Comparison of ENCODE assay signal across 23 cellular contexts in genomic region chr4:89531932-89532640, GRCh38.
A peak's percentile ranks its signal among the peaks of the same experiment; 100 is the strongest.
DNase-seq lines count a peak whose midpoint lies in the region; FAIRE-seq and TF ChIP-seq lines count a peak whose summit lies in the region.
"Had no signal": no experiment of that assay in that cellular context is flagged by ENCODE, and none has a peak within 500 bp of the region (broad histone marks: within the 10 kb centered on the region; RNA-seq: fewer than 3 reads in every experiment).

No MANE protein-coding gene starts in this region.

- H3K4me2 ChIP-seq in hepatocyte = no peak overlapping the region
- H3K4me2 ChIP-seq: BLaER1 had no signal

- DNase-seq in NCI-H1105 treated with DMSO at 0.1 percent for 48 hours (lab: John Stamatoyannopoulos, UW) = peak; percentile 22
- no peak for DNase-seq in NCI-H1105 (lab: John Stamatoyannopoulos, UW)
- peak; percentile 63 for DNase-seq in SK-MEL-5 (ENCODE audit: low read depth, low spot score)
- DNase-seq in foreskin melanocyte = peak; percentile 68
- no peak for DNase-seq in frontal cortex (ENCODE audit: low spot score in 2 of 2)
- no peak for DNase-seq in hepatocyte (ENCODE audit: low spot score)
- DNase-seq: CD4-positive, CD25-positive, alpha-beta regulatory T cell; CD8-positive, alpha-beta T cell; DMS 273 treated with DMSO at 0.1 percent for 48 hours; DMS79; EL; GDM1; GM23248; H7; HCEC 1CT had no signal

- in situ Hi-C loops in SK-MEL-5 (cut with HindIII; ENCODE audit: low pct_unique_long_range_greater_than_20kb, low sequenced_read_pairs) = no loop called here

- H3K9me2 ChIP-seq in hepatocyte (replicated peaks; ENCODE audit: insufficient read depth) = no peaks in the 10 kb centered on the region

- no peaks in the 10 kb centered on the region for H3K27me3 ChIP-seq in hepatocyte
- H3K27me3 ChIP-seq: BLaER1 had no signal

- H3K9me3 ChIP-seq in hepatocyte (ENCODE audit: low read depth) = no peaks in the 10 kb centered on the region
- H3K9me3 ChIP-seq: BLaER1 had no signal

- FAIRE-seq in frontal cortex (lab: Jason Lieb, UNC) = no peak
- FAIRE-seq: A204.1, D721Med, GM12878, GM19239, H1 had no signal

- no peak for TF ChIP-seq CTCF in hepatocyte (IDR thresholded peaks at IDR 0.05; ENCODE audit: poor library complexity)

- WGBS in hepatocyte (ENCODE audit: low lambda C conversion rate, missing lambda C conversion rate) = 81% methylated on average over 2 of the region's 2 CpGs

- H3K4me1 ChIP-seq in hepatocyte (ENCODE audit: insufficient read depth) = no peaks in the 10 kb centered on the region

- H3K36me3 ChIP-seq in hepatocyte (replicated peaks; ENCODE audit: insufficient read depth, low read depth) = no peaks in the 10 kb centered on the region
- H3K36me3 ChIP-seq: BLaER1 had no signal

- H4K20me1 ChIP-seq in hepatocyte (ENCODE audit: insufficient read depth, poor library complexity, severe bottlenecking) = no peaks in the 10 kb centered on the region
- H4K20me1 ChIP-seq: BLaER1 had no signal

- H3K79me2 ChIP-seq in hepatocyte = no peaks in the 10 kb centered on the region

- no peak overlapping the region for H2AFZ ChIP-seq in hepatocyte
- H2AFZ ChIP-seq: GM23248 had no signal

- no peak overlapping the region for H3K27ac ChIP-seq in hepatocyte
- H3K27ac ChIP-seq: 22Rv1, BLaER1, C4-2B, GM23248 had no signal

- H3K4me3 ChIP-seq in hepatocyte = no peak overlapping the region
- H3K4me3 ChIP-seq: BLaER1, GM12878, GM23248 had no signal

Comparison
In these comparisons a context has a peak if more than half of its experiments do, and no peak if none do; other contexts are left out.
1. DNase-seq: peak in NCI-H1105 treated with DMSO at 0.1 percent for 48 hours (single experiment), SK-MEL-5 (single experiment) and foreskin melanocyte (single experiment); none in NCI-H1105 (single experiment), frontal cortex (0 of 2) and hepatocyte (single experiment).